ENCODE assay signal across 20 cellular contexts in genomic region chr6:33827546-33828451, GRCh38. TPM values are rescaled to one million over a fixed set of nuclear protein-coding genes. Genes with fewer than 3 reads are reported as not detected.
DNase-seq lines count a peak whose midpoint lies in the region; TF ChIP-seq lines count a peak whose summit lies in the region.
"Had no signal": no experiment of that assay in that cellular context is flagged by ENCODE, and none has a peak within 500 bp of the region (broad histone marks: within the 10 kb centered on the region; RNA-seq: fewer than 3 reads in every experiment).

No MANE protein-coding gene starts in this region.

- H3K27me3 Mint-ChIP-seq in nephron (ENCODE audit: low read depth) = peaks cover 30% of the 10 kb centered on the region

- no peaks in the 10 kb centered on the region for H3K36me3 Mint-ChIP-seq in nephron (ENCODE audit: low read depth)
- H3K36me3 Mint-ChIP-seq: naive thymus-derived CD4-positive, alpha-beta T cell had no signal

- no peak overlapping the region for H3K9ac ChIP-seq in colonic mucosa (ENCODE audit: low read depth in 2 of 2, low read length in 2 of 2)

- H3K27ac Mint-ChIP-seq in nephron = peak overlapping the region in 2 of 3 experiments; percentile 22 to 73
- H3K27ac Mint-ChIP-seq: activated CD4-positive, alpha-beta T cell treated with anti-CD3 and anti-CD28 coated beads, Interleukin-2, amount 10 ng/mL, durations not matched to agents 24 days and 14 days had no signal

- no peak overlapping the region for H3K4me3 ChIP-seq in colonic mucosa
- H3K4me3 ChIP-seq: HAP-1, left ventricle myocardium inferior had no signal

- TF ChIP-seq CTCF in colonic mucosa (IDR thresholded peaks at IDR 0.05) (no peak), nephron (IDR thresholded peaks at IDR 0.05; ENCODE audit: unreplicated experiment in 3 of 3) (no peak)

- H3K9me3 Mint-ChIP-seq in nephron = no peaks in the 10 kb centered on the region
- H3K9me3 Mint-ChIP-seq: activated CD4-positive, alpha-beta T cell treated with anti-CD3 and anti-CD28 coated beads, Interleukin-2, amount 10 ng/mL, durations not matched to agents 24 days and 14 days had no signal

- peaks cover 6% of the 10 kb centered on the region for H3K4me1 ChIP-seq in colonic mucosa
- H3K4me1 ChIP-seq: HAP-1 had no signal

- H3K27ac ChIP-seq in colonic mucosa (no peak overlapping the region), substantia nigra (ENCODE audit: low read depth, low read length, poor library complexity, severe bottlenecking) (no peak overlapping the region)
- H3K27ac ChIP-seq: left ventricle myocardium inferior had no signal

- DNase-seq in COLO668 (lab: John Stamatoyannopoulos, UW; ENCODE audit: unreplicated experiment) = peak; percentile 25
- DNase-seq in NCI-H82 (lab: John Stamatoyannopoulos, UW) = peak; percentile 59
- DNase-seq in colonic mucosa = peak; percentile 42
- DNase-seq in hypothalamus (lab: John Stamatoyannopoulos, UW) = no peak
- no peak for DNase-seq in stimulated activated naive CD4-positive, alpha-beta T cell treated with Interleukin-2 at 50 U/mL for 16 hours (lab: John Stamatoyannopoulos, UW)
- no peak for DNase-seq in HCEC 1CT
- no peak for DNase-seq in substantia nigra (lab: John Stamatoyannopoulos, UW)
- DNase-seq: activated CD4-positive, alpha-beta T cell treated with anti-CD3 and anti-CD28 coated beads, Interleukin-2, amount 10 ng/mL, durations not matched to agents 24 days and 14 days; activated naive CD4-positive, alpha-beta T cell treated with anti-CD3 and anti-CD28 coated beads, Interleukin-2, amount 50 U/mL, for 16 hours; activated T-cell treated with anti-CD3 and anti-CD28 coated beads for 4 hours; DND-41; effector CD4-positive, alpha-beta T cell; left ventricle myocardium inferior; naive thymus-derived CD4-positive, alpha-beta T cell; NCI-H2171; SHP77 treated with DMSO at 0.1 percent for 48 hours; stimulated activated CD4-positive, alpha-beta T cell treated with anti-CD3 and anti-CD28 coated beads, Interleukin-15, amount 100 ng/mL, for 24 hours had no signal

- peaks cover 31% of the 10 kb centered on the region for H3K4me1 Mint-ChIP-seq in nephron
- H3K4me1 Mint-ChIP-seq: activated CD4-positive, alpha-beta T cell treated with anti-CD3 and anti-CD28 coated beads, Interleukin-2, amount 10 ng/mL, durations not matched to agents 24 days and 14 days had no signal

- intact Hi-C loops in colonic mucosa (cut with DNase I) = no loop called here

- H3K4me3 Mint-ChIP-seq in nephron = no peak overlapping the region
- H3K4me3 Mint-ChIP-seq: activated CD4-positive, alpha-beta T cell treated with anti-CD3 and anti-CD28 coated beads, Interleukin-2, amount 10 ng/mL, durations not matched to agents 24 days and 14 days; naive thymus-derived CD4-positive, alpha-beta T cell had no signal

- no peaks in the 10 kb centered on the region for H3K36me3 ChIP-seq in colonic mucosa
- H3K36me3 ChIP-seq: HAP-1, left ventricle myocardium inferior had no signal

- H3K27me3 ChIP-seq in colonic mucosa = no peaks in the 10 kb centered on the region

- no peaks in the 10 kb centered on the region for H3K9me3 ChIP-seq in colonic mucosa
- H3K9me3 ChIP-seq: HAP-1, left ventricle myocardium inferior had no signal

RNA-seq across cellular contexts. Expression of gene MLN, which starts 24.0 kb away (rescaled TPM):
- under 1 TPM in 1 of 2 donors, not detected in 1; 0.48 TPM for total RNA-seq in colonic mucosa
- total RNA-seq: activated CD4-positive, alpha-beta T cell treated with anti-CD3 and anti-CD28 coated beads, Interleukin-2, amount 10 ng/mL, durations not matched to agents 24 days and 14 days; fibroblast of lung; left ventricle myocardium inferior; naive thymus-derived CD4-positive, alpha-beta T cell had no signal

RNA-seq across cellular contexts. Expression of gene LEMD2, which starts 38.9 kb away (rescaled TPM):
- total RNA-seq in colonic mucosa = 10 to 100 TPM; 61.6 to 68.1 TPM

Comparison
In these comparisons a context has a peak if more than half of its experiments do, and no peak if none do; other contexts are left out.
1. DNase-seq: peak in COLO668 (single experiment), NCI-H82 (single experiment) and colonic mucosa (single experiment); none in hypothalamus (0 of 51), stimulated activated naive CD4-positive, alpha-beta T cell treated with Interleukin-2 at 50 U/mL for 16 hours (single experiment), HCEC 1CT (single experiment) and substantia nigra (0 of 49).